In genomic region chr12:12266873-12267634, GRCh38 we compare ENCODE assay signal across 1 cellular context.
A peak's percentile ranks its signal among the peaks of the same experiment; 100 is the strongest.
TF ChIP-seq lines count a peak whose summit lies in the region.

TSS of gene LRP6 (minus strand) at chr12:12267044. CDS start at chr12:12266735, 309 bp downstream.

TF ChIP-seq in HEK293, 187 proteins besides CTCF, POLR2A, EP300 and RAD21 (continued from another document and continues in another):
- TF ChIP-seq HIC1 (tag by site-specific recombination; IDR thresholded peaks at IDR 0.05) (peak; percentile 61; the same call in 1 of the 2 replicates), KLF1 (tag by site-specific recombination; IDR thresholded peaks at IDR 0.05) (peak; percentile 97), ZNF624 (tag by site-specific recombination; IDR thresholded peaks at IDR 0.05) (no peak), ELK4 (IDR thresholded peaks at IDR 0.05; ENCODE audit: borderline replicate concordance, low read depth, low read length) (no peak), ZFP3 (tag by site-specific recombination; IDR thresholded peaks at IDR 0.05; ENCODE audit: low read depth) (no peak; the same call in 1 of the 2 replicates), KLF8 (tag by site-specific recombination; IDR thresholded peaks at IDR 0.05) (peak; percentile 100), GLI4 (tag by site-specific recombination; IDR thresholded peaks at IDR 0.05) (peak; percentile 98), ZNF169 (tag by site-specific recombination; IDR thresholded peaks at IDR 0.05) (0 out of 2 replicates have a peak, but pooled peaks have one; percentile 38), ZNF274 (IDR thresholded peaks at IDR 0.05; ENCODE audit: low read length) (no peak), ZNF274 (tag by site-specific recombination; IDR thresholded peaks at IDR 0.05; ENCODE audit: borderline replicate concordance) (no peak), ZNF239 (tag by site-specific recombination; IDR thresholded peaks at IDR 0.05) (peak; percentile 70; the same call in 1 of the 2 replicates), ZNF221 (tag by site-specific recombination; IDR thresholded peaks at IDR 0.05; ENCODE audit: borderline replicate concordance) (no peak; the same call in 1 of the 2 replicates), PRDM1 (tag by site-specific recombination; IDR thresholded peaks at IDR 0.05) (peak; percentile 63), ZNF202 (tag by site-specific recombination; IDR thresholded peaks at IDR 0.05; ENCODE audit: borderline replicate concordance) (no peak), ZNF518A (tag by site-specific recombination; conservative IDR thresholded peaks at IDR 0.05; ENCODE audit: low read depth) (peak; percentile 45; the same call in 1 of the 2 replicates), ZNF391 (tag by site-specific recombination; IDR thresholded peaks at IDR 0.05; ENCODE audit: borderline replicate concordance, low read depth) (peak; percentile 100), ZNF335 (tag by site-specific recombination; conservative IDR thresholded peaks at IDR 0.05) (peak; percentile 77), ZNF792 (tag by site-specific recombination; IDR thresholded peaks at IDR 0.05) (no peak), ZNF561 (tag by site-specific recombination; IDR thresholded peaks at IDR 0.05; ENCODE audit: borderline replicate concordance) (peak; percentile 100), ZNF398 (tag by site-specific recombination; IDR thresholded peaks at IDR 0.05) (peak; percentile 88), KLF7 (tag by site-specific recombination; IDR thresholded peaks at IDR 0.05; ENCODE audit: borderline replicate concordance) (peak; percentile 99), ZBTB6 (tag by site-specific recombination; IDR thresholded peaks at IDR 0.05) (0 out of 2 replicates have a peak, but pooled peaks have one; percentile 13), RBAK (tag by site-specific recombination; IDR thresholded peaks at IDR 0.05) (peak; percentile 69), ZNF843 (tag by site-specific recombination; IDR thresholded peaks at IDR 0.05) (peak; percentile 92), ZNF112 (tag by site-specific recombination; IDR thresholded peaks at IDR 0.05) (no peak), ZNF132 (tag by site-specific recombination; IDR thresholded peaks at IDR 0.05; ENCODE audit: borderline replicate concordance) (no peak), MZF1 (tag by site-specific recombination; IDR thresholded peaks at IDR 0.05; ENCODE audit: borderline replicate concordance) (no peak; the same call in none of the 2 replicates), ZNF114 (tag by site-specific recombination; IDR thresholded peaks at IDR 0.05) (no peak), SCRT1 (tag by site-specific recombination; IDR thresholded peaks at IDR 0.05; ENCODE audit: borderline replicate concordance) (peak; percentile 73; the same call in 1 of the 2 replicates)
- TF ChIP-seq, protein P1, sequence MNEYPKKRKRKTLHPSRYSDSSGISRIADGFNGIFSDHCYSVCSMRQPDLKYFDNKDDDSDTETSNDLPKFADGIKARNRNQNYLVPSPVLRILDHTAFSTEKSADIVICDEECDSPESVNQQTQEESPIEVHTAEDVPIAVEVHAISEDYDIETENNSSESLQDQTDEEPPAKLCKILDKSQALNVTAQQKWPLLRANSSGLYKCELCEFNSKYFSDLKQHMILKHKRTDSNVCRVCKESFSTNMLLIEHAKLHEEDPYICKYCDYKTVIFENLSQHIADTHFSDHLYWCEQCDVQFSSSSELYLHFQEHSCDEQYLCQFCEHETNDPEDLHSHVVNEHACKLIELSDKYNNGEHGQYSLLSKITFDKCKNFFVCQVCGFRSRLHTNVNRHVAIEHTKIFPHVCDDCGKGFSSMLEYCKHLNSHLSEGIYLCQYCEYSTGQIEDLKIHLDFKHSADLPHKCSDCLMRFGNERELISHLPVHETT (tag by site-specific recombination; IDR thresholded peaks at IDR 0.05) = peak; percentile 99
- TF ChIP-seq, protein P2, sequence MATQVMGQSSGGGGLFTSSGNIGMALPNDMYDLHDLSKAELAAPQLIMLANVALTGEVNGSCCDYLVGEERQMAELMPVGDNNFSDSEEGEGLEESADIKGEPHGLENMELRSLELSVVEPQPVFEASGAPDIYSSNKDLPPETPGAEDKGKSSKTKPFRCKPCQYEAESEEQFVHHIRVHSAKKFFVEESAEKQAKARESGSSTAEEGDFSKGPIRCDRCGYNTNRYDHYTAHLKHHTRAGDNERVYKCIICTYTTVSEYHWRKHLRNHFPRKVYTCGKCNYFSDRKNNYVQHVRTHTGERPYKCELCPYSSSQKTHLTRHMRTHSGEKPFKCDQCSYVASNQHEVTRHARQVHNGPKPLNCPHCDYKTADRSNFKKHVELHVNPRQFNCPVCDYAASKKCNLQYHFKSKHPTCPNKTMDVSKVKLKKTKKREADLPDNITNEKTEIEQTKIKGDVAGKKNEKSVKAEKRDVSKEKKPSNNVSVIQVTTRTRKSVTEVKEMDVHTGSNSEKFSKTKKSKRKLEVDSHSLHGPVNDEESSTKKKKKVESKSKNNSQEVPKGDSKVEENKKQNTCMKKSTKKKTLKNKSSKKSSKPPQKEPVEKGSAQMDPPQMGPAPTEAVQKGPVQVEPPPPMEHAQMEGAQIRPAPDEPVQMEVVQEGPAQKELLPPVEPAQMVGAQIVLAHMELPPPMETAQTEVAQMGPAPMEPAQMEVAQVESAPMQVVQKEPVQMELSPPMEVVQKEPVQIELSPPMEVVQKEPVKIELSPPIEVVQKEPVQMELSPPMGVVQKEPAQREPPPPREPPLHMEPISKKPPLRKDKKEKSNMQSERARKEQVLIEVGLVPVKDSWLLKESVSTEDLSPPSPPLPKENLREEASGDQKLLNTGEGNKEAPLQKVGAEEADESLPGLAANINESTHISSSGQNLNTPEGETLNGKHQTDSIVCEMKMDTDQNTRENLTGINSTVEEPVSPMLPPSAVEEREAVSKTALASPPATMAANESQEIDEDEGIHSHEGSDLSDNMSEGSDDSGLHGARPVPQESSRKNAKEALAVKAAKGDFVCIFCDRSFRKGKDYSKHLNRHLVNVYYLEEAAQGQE (tag by site-specific recombination; IDR thresholded peaks at IDR 0.05) = no peak
- TF ChIP-seq, protein P3, sequence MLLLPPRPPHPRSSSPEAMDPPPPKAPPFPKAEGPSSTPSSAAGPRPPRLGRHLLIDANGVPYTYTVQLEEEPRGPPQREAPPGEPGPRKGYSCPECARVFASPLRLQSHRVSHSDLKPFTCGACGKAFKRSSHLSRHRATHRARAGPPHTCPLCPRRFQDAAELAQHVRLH (tag by site-specific recombination; IDR thresholded peaks at IDR 0.05) = peak; percentile 99
- TF ChIP-seq, protein P4, sequence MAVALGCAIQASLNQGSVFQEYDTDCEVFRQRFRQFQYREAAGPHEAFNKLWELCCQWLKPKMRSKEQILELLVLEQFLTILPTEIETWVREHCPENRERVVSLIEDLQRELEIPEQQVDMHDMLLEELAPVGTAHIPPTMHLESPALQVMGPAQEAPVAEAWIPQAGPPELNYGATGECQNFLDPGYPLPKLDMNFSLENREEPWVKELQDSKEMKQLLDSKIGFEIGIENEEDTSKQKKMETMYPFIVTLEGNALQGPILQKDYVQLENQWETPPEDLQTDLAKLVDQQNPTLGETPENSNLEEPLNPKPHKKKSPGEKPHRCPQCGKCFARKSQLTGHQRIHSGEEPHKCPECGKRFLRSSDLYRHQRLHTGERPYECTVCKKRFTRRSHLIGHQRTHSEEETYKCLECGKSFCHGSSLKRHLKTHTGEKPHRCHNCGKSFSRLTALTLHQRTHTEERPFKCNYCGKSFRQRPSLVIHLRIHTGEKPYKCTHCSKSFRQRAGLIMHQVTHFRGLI (tag by site-specific recombination; IDR thresholded peaks at IDR 0.05) = peak; percentile 67; the same call in 1 of the 2 replicates
